Comparison of ENCODE assay signal across 11 cellular contexts in genomic region chrX:149940717-149941024, GRCh38. TPM values are rescaled to one million over a fixed set of nuclear protein-coding genes. Genes with fewer than 3 reads are reported as not detected.
DNase-seq lines count a peak whose midpoint lies in the region; ATAC-seq and TF ChIP-seq lines count a peak whose summit lies in the region.
"Not testable (repeated sequence)": the region's sequence is repeated elsewhere in the genome, so short reads cannot be mapped to it uniquely, and the experiment has no call there.
"Had no signal": no experiment of that assay in that cellular context is flagged by ENCODE, and none has a peak within 500 bp of the region (broad histone marks: within the 10 kb centered on the region; RNA-seq: fewer than 3 reads in every experiment).

No MANE protein-coding gene starts in this region.

- H3K4me2 ChIP-seq in GM23338, result not testable (repeated sequence)
- H3K4me2 ChIP-seq in PC-9, result peak overlapping the region; percentile 76

- H3K27ac Mint-ChIP-seq in GM23338, result peak overlapping the region; percentile 87
- peak overlapping the region; percentile 94 for H3K27ac Mint-ChIP-seq in glutamatergic neuron (ENCODE audit: unreplicated experiment)
- H3K27ac Mint-ChIP-seq in nephron, result peak overlapping the region; percentile 98 to 100 (median 99)
- peak overlapping the region; percentile 88 for H3K27ac Mint-ChIP-seq in stimulated activated effector memory CD8-positive, alpha-beta T cell treated with anti-CD3 and anti-CD28 coated beads, Interleukin-12 subunit alpha, Interleukin-12 subunit beta, amount 100 ng/mL, for 72 hours

- H3K79me2 ChIP-seq in GM23338 (replicated peaks; ENCODE audit: insufficient read depth), result not testable (repeated sequence)
- H3K79me2 ChIP-seq in PC-9 (ENCODE audit: low read depth), result peaks cover 13% of the 10 kb centered on the region

- not testable (repeated sequence) for H2AFZ ChIP-seq in GM23338, PC-9

- H3K4me3 Mint-ChIP-seq in GM23338 (peak overlapping the region; percentile 84; the same call in 2 of the 3 replicates), glutamatergic neuron (ENCODE audit: unreplicated experiment) (peak overlapping the region; percentile 90), nephron (peak overlapping the region; percentile 92 to 94 (median 92))
- peak overlapping the region; percentile 83 for H3K4me3 Mint-ChIP-seq in activated T-cell treated with anti-CD3 and anti-CD28 coated beads, Interleukin-2, amount 50 U/mL, for 4 hours
- H3K4me3 Mint-ChIP-seq in stimulated activated effector memory CD8-positive, alpha-beta T cell treated with anti-CD3 and anti-CD28 coated beads, Interleukin-12 subunit alpha, Interleukin-12 subunit beta, amount 100 ng/mL, for 72 hours, result peak overlapping the region; percentile 85

- not testable (repeated sequence) for H3K27ac ChIP-seq in GM23338 (ENCODE audit: low read depth); PC-9
- H3K27ac ChIP-seq in caudate nucleus (ENCODE audit: low read depth, low read length), result peak overlapping the region; percentile 94

- H3K36me3 Mint-ChIP-seq in GM23338 (ENCODE audit: low read depth); activated T-cell treated with anti-CD3 and anti-CD28 coated beads, Interleukin-2, amount 50 U/mL, for 4 hours (ENCODE audit: insufficient read depth); glutamatergic neuron (ENCODE audit: unreplicated experiment); nephron (ENCODE audit: low read depth): not testable (repeated sequence)
- peaks cover 23% of the 10 kb centered on the region for H3K36me3 Mint-ChIP-seq in stimulated activated effector memory CD8-positive, alpha-beta T cell treated with anti-CD3 and anti-CD28 coated beads, Interleukin-12 subunit alpha, Interleukin-12 subunit beta, amount 100 ng/mL, for 72 hours

- not testable (repeated sequence) for H3K27me3 Mint-ChIP-seq in GM23338 (ENCODE audit: insufficient read depth, low read depth, poor library complexity); activated T-cell treated with anti-CD3 and anti-CD28 coated beads, Interleukin-2, amount 50 U/mL, for 4 hours (ENCODE audit: low read depth); glutamatergic neuron (ENCODE audit: unreplicated experiment); nephron (ENCODE audit: low read depth)

- not testable (repeated sequence) for H4K20me1 ChIP-seq in GM23338 (replicated peaks; ENCODE audit: insufficient read depth); PC-9 (ENCODE audit: insufficient read depth)

- H3K9me3 Mint-ChIP-seq in GM23338; activated T-cell treated with anti-CD3 and anti-CD28 coated beads, Interleukin-2, amount 50 U/mL, for 4 hours; glutamatergic neuron (ENCODE audit: unreplicated experiment); nephron; stimulated activated effector memory CD8-positive, alpha-beta T cell treated with anti-CD3 and anti-CD28 coated beads, Interleukin-12 subunit alpha, Interleukin-12 subunit beta, amount 100 ng/mL, for 72 hours: not testable (repeated sequence)

- H3K4me3 ChIP-seq in AG10803 (ENCODE audit: low read length) (peak overlapping the region; percentile 40), PC-9 (peak overlapping the region; percentile 49)
- not testable (repeated sequence) for H3K4me3 ChIP-seq in GM23338

- not testable (repeated sequence) for H3F3A ChIP-seq in GM23338 (replicated peaks; ENCODE audit: low read depth); PC-9 (ENCODE audit: insufficient read depth, low read depth)

- H3K9me3 ChIP-seq in PC-9 (ENCODE audit: insufficient read depth, low read depth), result not testable (repeated sequence)

- POLR2A ChIA-PET in PC-9 (lab: Charles Lee; ENCODE audit: unreplicated experiment), result interaction anchor here (0.6 to 1.1 kb wide), 5 partner anchors 46 to 754 kb away, joined by 3 to 13 read pairs (median 8); partner anchors contain the start of gene EOLA1

- H3K4me1 Mint-ChIP-seq in GM23338; activated T-cell treated with anti-CD3 and anti-CD28 coated beads, Interleukin-2, amount 50 U/mL, for 4 hours (ENCODE audit: low read depth); glutamatergic neuron (ENCODE audit: low read depth, unreplicated experiment); nephron; stimulated activated effector memory CD8-positive, alpha-beta T cell treated with anti-CD3 and anti-CD28 coated beads, Interleukin-12 subunit alpha, Interleukin-12 subunit beta, amount 100 ng/mL, for 72 hours: not testable (repeated sequence)

- DNase-seq in AG10803 (ENCODE audit: low read depth); GM23338 (ENCODE audit: low spot score); PC-9; activated T-cell treated with anti-CD3 and anti-CD28 coated beads, Interleukin-2, amount 50 U/mL, for 4 hours; caudate nucleus (lab: John Stamatoyannopoulos, UW); glutamatergic neuron; stimulated activated effector memory CD8-positive, alpha-beta T cell treated with anti-CD3 and anti-CD28 coated beads, Interleukin-12 subunit alpha, Interleukin-12 subunit beta, amount 100 ng/mL, for 72 hours (ENCODE audit: low spot score in 2 of 2): not testable (repeated sequence)

- BruUV-seq in PC-9 (replicated peaks; lab: Mats Ljungman, UMichigan), result not testable (repeated sequence)

- ATAC-seq in GM23338; activated T-cell treated with anti-CD3 and anti-CD28 coated beads, Interleukin-2, amount 50 U/mL, for 4 hours; stimulated activated effector memory CD8-positive, alpha-beta T cell treated with anti-CD3 and anti-CD28 coated beads, Interleukin-12 subunit alpha, Interleukin-12 subunit beta, amount 100 ng/mL, for 72 hours: not testable (repeated sequence)

- H3K4me1 ChIP-seq in GM23338 (ENCODE audit: insufficient read depth); PC-9 (replicated peaks; ENCODE audit: insufficient read depth): not testable (repeated sequence)

- intact Hi-C loops in PC-9 (cut with micrococcal nuclease; ENCODE audit: unreplicated experiment), result not testable (repeated sequence)

- TF ChIP-seq CTCF in AG10803 (conservative IDR thresholded peaks at IDR 0.05; ENCODE audit: low read length); GM23338 (conservative IDR thresholded peaks at IDR 0.05; ENCODE audit: low read depth in 2 of 2); glutamatergic neuron (IDR thresholded peaks at IDR 0.05; ENCODE audit: partially characterized antibody, unreplicated experiment): not testable (repeated sequence)
- TF ChIP-seq CTCF in PC-9 (conservative IDR thresholded peaks at IDR 0.05) (peak; percentile 77), nephron (IDR thresholded peaks at IDR 0.05; ENCODE audit: unreplicated experiment in 3 of 3) (peak in 1 of 3 experiments; percentile 55)

- H3K27me3 ChIP-seq in GM23338 (ENCODE audit: insufficient read depth); PC-9 (ENCODE audit: insufficient read depth, low read depth): not testable (repeated sequence)

- CTCF ChIA-PET in PC-9 (lab: Charles Lee), result interaction anchor here (0.6 to 2.6 kb wide), 8 partner anchors 10 to 752 kb away, joined by 3 to 23 read pairs (median 4); partner anchors contain the start of genes MTM1 and MTMR1

- H3K36me3 ChIP-seq in GM23338 (ENCODE audit: insufficient read depth); PC-9 (ENCODE audit: low read depth): not testable (repeated sequence)

- not testable (repeated sequence) for H3K9me2 ChIP-seq in GM23338 (ENCODE audit: insufficient read depth); PC-9 (ENCODE audit: insufficient read depth)

RNA-seq across cellular contexts. Expression of gene EOLA2, which starts 2.4 kb away (rescaled TPM):
- 23.0 and 25.1 TPM in 2 replicates for total RNA-seq in GM23338 (2014; rRNA removed; shearing (Covaris generic))
- polyA plus RNA-seq in GM23338 (2016; fragmentation: Nextera tagmentation; extraction: Ambion mirVana), result 22.1 and 24.4 TPM in 2 replicates
- total RNA-seq in PC-9 (2021) (44.3 and 49.2 TPM in 2 replicates), glutamatergic neuron (ENCODE audit: unreplicated experiment) (53.0 TPM)
- 10 to 100 TPM; 45.9 to 51.4 (median 50.9) TPM for total RNA-seq in activated T-cell treated with anti-CD3 and anti-CD28 coated beads, Interleukin-2, amount 50 U/mL, for 4 hours

RNA-seq across cellular contexts. Expression of gene HSFX4, which starts 11.3 kb away (rescaled TPM):
- not detected in 2 replicates for total RNA-seq in GM23338 (2014; rRNA removed; shearing (Covaris generic))
- polyA plus RNA-seq in GM23338 (2016; fragmentation: Nextera tagmentation; extraction: Ambion mirVana), result not detected in 2 replicates
- total RNA-seq in PC-9 (2021) (not detected in 2 replicates), glutamatergic neuron (ENCODE audit: unreplicated experiment) (not detected)
- total RNA-seq in activated T-cell treated with anti-CD3 and anti-CD28 coated beads, Interleukin-2, amount 50 U/mL, for 4 hours, result not detected
- total RNA-seq: cerebellum, foreskin keratinocyte, urinary bladder had no signal
- polyA plus RNA-seq: foreskin keratinocyte, urinary bladder had no signal

RNA-seq across cellular contexts. Expression of gene MAGEA8, which starts 59.7 kb away (rescaled TPM):
- not detected in 2 replicates for total RNA-seq in GM23338 (2014; rRNA removed; shearing (Covaris generic))
- polyA plus RNA-seq in GM23338 (2016; fragmentation: Nextera tagmentation; extraction: Ambion mirVana), result not detected in 2 replicates
- total RNA-seq in PC-9 (2021) (not detected in 2 replicates), glutamatergic neuron (ENCODE audit: unreplicated experiment) (not detected)
- not detected for total RNA-seq in activated T-cell treated with anti-CD3 and anti-CD28 coated beads, Interleukin-2, amount 50 U/mL, for 4 hours
- total RNA-seq: cerebellum, foreskin keratinocyte, urinary bladder had no signal
- polyA plus RNA-seq: foreskin keratinocyte, urinary bladder had no signal
